Comparison of ENCODE assay signal across 1 cellular context in the genomic region with DNA sequence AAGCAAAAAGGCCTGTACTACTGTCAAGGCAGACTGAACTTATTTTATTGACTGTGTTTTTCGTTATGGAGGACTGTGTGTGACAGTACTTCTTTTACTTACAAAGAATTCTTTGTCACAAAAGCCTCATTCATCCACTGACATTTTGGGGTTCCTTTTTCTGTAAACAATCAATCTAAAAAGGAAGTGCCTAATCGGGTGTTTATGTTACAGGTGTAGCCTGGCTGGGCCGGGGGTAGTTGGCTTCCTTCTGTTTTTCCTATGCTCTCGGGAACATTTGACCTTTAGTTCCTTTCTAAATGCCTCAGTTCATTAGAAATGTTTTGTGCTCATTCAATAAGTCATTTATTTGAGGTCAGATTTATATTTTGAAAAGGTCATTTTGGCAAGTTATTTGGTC.
TF ChIP-seq lines count a peak whose summit lies in the region.

No MANE protein-coding gene starts in this region.

TF ChIP-seq in HepG2, 621 proteins besides CTCF, POLR2A, EP300 and RAD21:
- TF ChIP-seq FOXA3 (CRISPR knock-in tag; IDR thresholded peaks at IDR 0.05) (peak; percentile 31; the same call in 1 of the 2 replicates), SOX5 (CRISPR knock-in tag; IDR thresholded peaks at IDR 0.05; ENCODE audit: borderline replicate concordance) (peak; percentile 52; the same call in 1 of the 2 replicates), RBM22 (optimal IDR thresholded peaks at IDR 0.05; ENCODE audit: low read length) (no peak), FOXK1 (CRISPR knock-in tag; IDR thresholded peaks at IDR 0.05; ENCODE audit: borderline replicate concordance, low read depth) (no peak), ZNF326 (CRISPR knock-in tag; IDR thresholded peaks at IDR 0.05; ENCODE audit: borderline replicate concordance) (no peak), JDP2 (CRISPR knock-in tag; IDR thresholded peaks at IDR 0.05; ENCODE audit: borderline replicate concordance) (no peak), FOXP1 (IDR thresholded peaks at IDR 0.05) (no peak), FOXP1 (CRISPR knock-in tag; IDR thresholded peaks at IDR 0.05) (peak; percentile 66; the same call in 1 of the 2 replicates), ZNF367 (CRISPR knock-in tag; IDR thresholded peaks at IDR 0.05; ENCODE audit: borderline replicate concordance) (no peak), STAT5B (CRISPR knock-in tag; IDR thresholded peaks at IDR 0.05) (no peak), NR2F6 (IDR thresholded peaks at IDR 0.05) (no peak), NR2F6 (CRISPR knock-in tag; IDR thresholded peaks at IDR 0.05) (peak; percentile 49; the same call in 1 of the 2 replicates), MBNL3 (CRISPR knock-in tag; conservative IDR thresholded peaks at IDR 0.05) (no peak), HHEX (CRISPR knock-in tag; IDR thresholded peaks at IDR 0.05) (no peak), SOX13 (IDR thresholded peaks at IDR 0.05) (no peak), SOX13 (CRISPR knock-in tag; conservative IDR thresholded peaks at IDR 0.05 in 1 of 2, IDR thresholded peaks at IDR 0.05 in 1 of 2) (0 out of 4 replicates have a peak, but pooled peaks of 1 of the 2 experiments have one; percentile 18), RBAK (CRISPR knock-in tag; IDR thresholded peaks at IDR 0.05) (no peak), PPARG (CRISPR knock-in tag; conservative IDR thresholded peaks at IDR 0.05) (peak; percentile 41; the same call in 1 of the 2 replicates), ETV5 (CRISPR knock-in tag; IDR thresholded peaks at IDR 0.05; ENCODE audit: borderline replicate concordance) (peak; percentile 54; the same call in 1 of the 2 replicates), SAP130 (CRISPR knock-in tag; IDR thresholded peaks at IDR 0.05; ENCODE audit: low read depth) (peak; percentile 61), NFIC (IDR thresholded peaks at IDR 0.05; ENCODE audit: low read length) (0 out of 2 replicates have a peak, but pooled peaks have one; percentile 18), RXRB (CRISPR knock-in tag; IDR thresholded peaks at IDR 0.05; ENCODE audit: borderline replicate concordance) (peak; percentile 18; the same call in 1 of the 2 replicates), ZNF260 (CRISPR knock-in tag; IDR thresholded peaks at IDR 0.05; ENCODE audit: borderline replicate concordance, low read depth) (no peak), MED1 (CRISPR knock-in tag; IDR thresholded peaks at IDR 0.05) (0 out of 2 replicates have a peak, but pooled peaks have one; percentile 31), ATAD3A (CRISPR knock-in tag; IDR thresholded peaks at IDR 0.05) (no peak), SNRNP70 (IDR thresholded peaks at IDR 0.05; ENCODE audit: low read depth, low read length) (no peak), ELF3 (CRISPR knock-in tag; IDR thresholded peaks at IDR 0.05) (0 out of 2 replicates have a peak, but pooled peaks have one; percentile 21)
- TF ChIP-seq, protein P1, sequence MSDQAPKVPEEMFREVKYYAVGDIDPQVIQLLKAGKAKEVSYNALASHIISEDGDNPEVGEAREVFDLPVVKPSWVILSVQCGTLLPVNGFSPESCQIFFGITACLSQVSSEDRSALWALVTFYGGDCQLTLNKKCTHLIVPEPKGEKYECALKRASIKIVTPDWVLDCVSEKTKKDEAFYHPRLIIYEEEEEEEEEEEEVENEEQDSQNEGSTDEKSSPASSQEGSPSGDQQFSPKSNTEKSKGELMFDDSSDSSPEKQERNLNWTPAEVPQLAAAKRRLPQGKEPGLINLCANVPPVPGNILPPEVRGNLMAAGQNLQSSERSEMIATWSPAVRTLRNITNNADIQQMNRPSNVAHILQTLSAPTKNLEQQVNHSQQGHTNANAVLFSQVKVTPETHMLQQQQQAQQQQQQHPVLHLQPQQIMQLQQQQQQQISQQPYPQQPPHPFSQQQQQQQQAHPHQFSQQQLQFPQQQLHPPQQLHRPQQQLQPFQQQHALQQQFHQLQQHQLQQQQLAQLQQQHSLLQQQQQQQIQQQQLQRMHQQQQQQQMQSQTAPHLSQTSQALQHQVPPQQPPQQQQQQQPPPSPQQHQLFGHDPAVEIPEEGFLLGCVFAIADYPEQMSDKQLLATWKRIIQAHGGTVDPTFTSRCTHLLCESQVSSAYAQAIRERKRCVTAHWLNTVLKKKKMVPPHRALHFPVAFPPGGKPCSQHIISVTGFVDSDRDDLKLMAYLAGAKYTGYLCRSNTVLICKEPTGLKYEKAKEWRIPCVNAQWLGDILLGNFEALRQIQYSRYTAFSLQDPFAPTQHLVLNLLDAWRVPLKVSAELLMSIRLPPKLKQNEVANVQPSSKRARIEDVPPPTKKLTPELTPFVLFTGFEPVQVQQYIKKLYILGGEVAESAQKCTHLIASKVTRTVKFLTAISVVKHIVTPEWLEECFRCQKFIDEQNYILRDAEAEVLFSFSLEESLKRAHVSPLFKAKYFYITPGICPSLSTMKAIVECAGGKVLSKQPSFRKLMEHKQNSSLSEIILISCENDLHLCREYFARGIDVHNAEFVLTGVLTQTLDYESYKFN (CRISPR knock-in tag; conservative IDR thresholded peaks at IDR 0.05), result peak; percentile 44; the same call in 1 of the 2 replicates
- TF ChIP-seq, protein P2, sequence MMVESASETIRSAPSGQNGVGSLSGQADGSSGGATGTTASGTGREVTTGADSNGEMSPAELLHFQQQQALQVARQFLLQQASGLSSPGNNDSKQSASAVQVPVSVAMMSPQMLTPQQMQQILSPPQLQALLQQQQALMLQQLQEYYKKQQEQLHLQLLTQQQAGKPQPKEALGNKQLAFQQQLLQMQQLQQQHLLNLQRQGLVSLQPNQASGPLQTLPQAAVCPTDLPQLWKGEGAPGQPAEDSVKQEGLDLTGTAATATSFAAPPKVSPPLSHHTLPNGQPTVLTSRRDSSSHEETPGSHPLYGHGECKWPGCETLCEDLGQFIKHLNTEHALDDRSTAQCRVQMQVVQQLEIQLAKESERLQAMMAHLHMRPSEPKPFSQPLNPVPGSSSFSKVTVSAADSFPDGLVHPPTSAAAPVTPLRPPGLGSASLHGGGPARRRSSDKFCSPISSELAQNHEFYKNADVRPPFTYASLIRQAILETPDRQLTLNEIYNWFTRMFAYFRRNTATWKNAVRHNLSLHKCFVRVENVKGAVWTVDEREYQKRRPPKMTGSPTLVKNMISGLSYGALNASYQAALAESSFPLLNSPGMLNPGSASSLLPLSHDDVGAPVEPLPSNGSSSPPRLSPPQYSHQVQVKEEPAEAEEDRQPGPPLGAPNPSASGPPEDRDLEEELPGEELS (CRISPR knock-in tag; IDR thresholded peaks at IDR 0.05), result peak; percentile 80
- TF ChIP-seq, protein P3, sequence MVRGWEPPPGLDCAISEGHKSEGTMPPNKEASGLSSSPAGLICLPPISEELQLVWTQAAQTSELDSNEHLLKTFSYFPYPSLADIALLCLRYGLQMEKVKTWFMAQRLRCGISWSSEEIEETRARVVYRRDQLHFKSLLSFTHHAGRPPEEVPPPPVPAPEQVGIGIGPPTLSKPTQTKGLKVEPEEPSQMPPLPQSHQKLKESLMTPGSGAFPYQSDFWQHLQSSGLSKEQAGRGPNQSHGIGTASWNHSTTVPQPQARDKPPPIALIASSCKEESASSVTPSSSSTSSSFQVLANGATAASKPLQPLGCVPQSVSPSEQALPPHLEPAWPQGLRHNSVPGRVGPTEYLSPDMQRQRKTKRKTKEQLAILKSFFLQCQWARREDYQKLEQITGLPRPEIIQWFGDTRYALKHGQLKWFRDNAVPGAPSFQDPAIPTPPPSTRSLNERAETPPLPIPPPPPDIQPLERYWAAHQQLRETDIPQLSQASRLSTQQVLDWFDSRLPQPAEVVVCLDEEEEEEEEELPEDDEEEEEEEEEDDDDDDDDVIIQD (CRISPR knock-in tag; IDR thresholded peaks at IDR 0.05; ENCODE audit: low read depth), result peak; percentile 40; the same call in 1 of the 2 replicates
- TF ChIP-seq, protein P4, sequence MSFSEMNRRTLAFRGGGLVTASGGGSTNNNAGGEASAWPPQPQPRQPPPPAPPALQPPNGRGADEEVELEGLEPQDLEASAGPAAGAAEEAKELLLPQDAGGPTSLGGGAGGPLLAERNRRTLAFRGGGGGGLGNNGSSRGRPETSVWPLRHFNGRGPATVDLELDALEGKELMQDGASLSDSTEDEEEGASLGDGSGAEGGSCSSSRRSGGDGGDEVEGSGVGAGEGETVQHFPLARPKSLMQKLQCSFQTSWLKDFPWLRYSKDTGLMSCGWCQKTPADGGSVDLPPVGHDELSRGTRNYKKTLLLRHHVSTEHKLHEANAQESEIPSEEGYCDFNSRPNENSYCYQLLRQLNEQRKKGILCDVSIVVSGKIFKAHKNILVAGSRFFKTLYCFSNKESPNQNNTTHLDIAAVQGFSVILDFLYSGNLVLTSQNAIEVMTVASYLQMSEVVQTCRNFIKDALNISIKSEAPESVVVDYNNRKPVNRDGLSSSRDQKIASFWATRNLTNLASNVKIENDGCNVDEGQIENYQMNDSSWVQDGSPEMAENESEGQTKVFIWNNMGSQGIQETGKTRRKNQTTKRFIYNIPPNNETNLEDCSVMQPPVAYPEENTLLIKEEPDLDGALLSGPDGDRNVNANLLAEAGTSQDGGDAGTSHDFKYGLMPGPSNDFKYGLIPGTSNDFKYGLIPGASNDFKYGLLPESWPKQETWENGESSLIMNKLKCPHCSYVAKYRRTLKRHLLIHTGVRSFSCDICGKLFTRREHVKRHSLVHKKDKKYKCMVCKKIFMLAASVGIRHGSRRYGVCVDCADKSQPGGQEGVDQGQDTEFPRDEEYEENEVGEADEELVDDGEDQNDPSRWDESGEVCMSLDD (CRISPR knock-in tag; IDR thresholded peaks at IDR 0.05; ENCODE audit: borderline replicate concordance), result peak; percentile 91; the same call in 1 of the 2 replicates
